Comparison of ENCODE assay signal across 9 cellular contexts in the genomic region with DNA sequence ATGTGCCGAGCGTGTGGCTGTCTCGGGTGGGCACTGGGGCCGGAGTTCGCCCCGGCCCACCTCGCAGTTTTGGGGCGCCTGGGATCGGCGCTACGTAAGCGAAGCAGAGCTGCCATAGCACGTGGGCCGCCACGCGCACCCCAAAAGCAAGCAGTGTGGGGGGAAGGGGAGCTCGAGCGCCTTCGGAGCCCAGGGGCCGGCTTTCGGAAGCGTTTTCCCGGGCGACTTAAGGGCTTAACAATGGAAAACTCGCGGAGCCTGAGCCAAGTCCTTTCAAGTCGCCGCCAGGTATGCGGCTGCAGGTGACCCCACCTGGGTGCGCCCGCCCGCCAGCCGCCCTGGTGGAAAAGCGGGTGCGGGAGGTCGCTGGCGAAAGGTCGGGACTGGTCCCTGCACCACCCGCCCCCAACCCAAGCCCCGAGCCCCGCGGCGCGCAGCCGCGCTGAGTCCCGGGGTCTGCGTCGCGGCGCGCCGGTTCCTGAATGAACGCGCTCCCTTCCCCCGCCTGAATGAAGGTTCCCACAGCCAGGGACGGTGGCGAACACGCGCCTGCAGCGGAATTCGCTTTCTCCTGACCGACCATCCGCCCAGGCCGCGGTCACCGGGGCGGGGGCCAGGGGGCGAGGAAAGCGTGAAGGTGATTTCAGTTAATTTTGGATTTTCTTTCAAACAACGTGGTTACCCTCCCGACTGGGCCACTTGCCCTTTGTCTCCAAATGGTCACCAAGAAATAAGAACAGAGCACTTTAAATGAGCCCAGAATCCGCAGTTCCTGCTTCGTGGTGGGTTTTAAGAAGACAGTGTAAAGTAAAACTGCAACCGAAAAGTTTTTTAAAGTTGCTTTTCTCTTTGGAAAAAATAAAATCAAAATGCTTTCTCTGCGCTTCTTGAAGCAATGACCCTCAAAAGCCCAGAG. TPM values are rescaled to one million over a fixed set of nuclear protein-coding genes. Genes with fewer than 3 reads are reported as not detected.
DNase-seq lines count a peak whose midpoint lies in the region; ATAC-seq and TF ChIP-seq lines count a peak whose summit lies in the region.
"Had no signal": no experiment of that assay in that cellular context is flagged by ENCODE, and none has a peak within 500 bp of the region (broad histone marks: within the 10 kb centered on the region; RNA-seq: fewer than 3 reads in every experiment).

No MANE protein-coding gene starts in this region.

- WGBS in stomach, 5 donors = 1 to 4% (median 2%) methylated on average over 27 to 76 of the region's 76 CpGs

- TF ChIP-seq POLR2A in stomach (IDR thresholded peaks at IDR 0.05) = no peak

- no peaks in the 10 kb centered on the region for H3K9me3 ChIP-seq in CD4-positive, alpha-beta T cell (ENCODE audit: control insufficient read depth, low read length)
- no peaks in the 10 kb centered on the region for H3K9me3 ChIP-seq in stomach

- H3K4me3 Mint-ChIP-seq in CD4-positive, alpha-beta T cell = peak overlapping the region; percentile 30

- TF ChIP-seq EP300 in stomach (IDR thresholded peaks at IDR 0.05) = no peak

- TF ChIP-seq CTCF in CD4-positive, alpha-beta T cell (IDR thresholded peaks at IDR 0.05) = no peak
- no peak for TF ChIP-seq CTCF in LNCaP clone FGC (IDR thresholded peaks at IDR 0.05; ENCODE audit: control insufficient read depth, extremely low read depth, insufficient read depth)
- TF ChIP-seq CTCF in brain microvascular endothelial cell (IDR thresholded peaks at IDR 0.05; ENCODE audit: low read depth, low read length, missing control alignments) = no peak
- TF ChIP-seq CTCF in stomach (IDR thresholded peaks at IDR 0.05) = no peak

- peaks cover 65 to 75% (median 70%) of the 10 kb centered on the region in 4 donors for H3K4me1 ChIP-seq in stomach

- no peaks in the 10 kb centered on the region for H3K9me3 Mint-ChIP-seq in CD4-positive, alpha-beta T cell

- intact Hi-C loops in CD4-positive, alpha-beta T cell (cut with DNase I, micrococcal nuclease) = no loop called here
- intact Hi-C loops in stomach (cut with DNase I; ENCODE audit: low total_unique reads) = no loop called here

- H3K27ac ChIP-seq in CD4-positive, alpha-beta T cell (ENCODE audit: low read depth, low read length) = no peak overlapping the region
- H3K27ac ChIP-seq in brain microvascular endothelial cell = peak overlapping the region; percentile 88
- peak overlapping the region; percentile 44 to 86 (median 73) for H3K27ac ChIP-seq in stomach
- H3K27ac ChIP-seq: HL-60 had no signal

- in situ Hi-C loops in brain microvascular endothelial cell (cut with HindIII; ENCODE audit: low pct_ligation_motif_present, low sequenced_read_pairs) = no loop called here

- POLR2A ChIA-PET in CD4-positive, alpha-beta T cell (lab: Charles Lee) = no interaction called here

- peaks cover 67% of the 10 kb centered on the region for H3K27me3 Mint-ChIP-seq in CD4-positive, alpha-beta T cell

- peaks cover 68% of the 10 kb centered on the region for H3K27me3 ChIP-seq in CD4-positive, alpha-beta T cell (ENCODE audit: control insufficient read depth, insufficient read depth, low read length)
- no peaks in the 10 kb centered on the region for H3K27me3 ChIP-seq in brain microvascular endothelial cell (replicated peaks)
- peaks cover 8 to 96% (median 54%) of the 10 kb centered on the region in 3 donors for H3K27me3 ChIP-seq in stomach

- CTCF ChIA-PET in CD4-positive, alpha-beta T cell (lab: Charles Lee) = no interaction called here

- H3K27ac Mint-ChIP-seq in CD4-positive, alpha-beta T cell = no peak overlapping the region

- H3K4me3 ChIP-seq in LNCaP clone FGC (ENCODE audit: low read depth, low read length) (peak overlapping the region; percentile 100), brain microvascular endothelial cell (ENCODE audit: low read depth, low read length) (peak overlapping the region; percentile 98), stomach (peak overlapping the region; percentile 37 to 50 (median 41))

- H3K4me1 Mint-ChIP-seq in CD4-positive, alpha-beta T cell (ENCODE audit: low read depth) = peaks cover 46% of the 10 kb centered on the region

- ATAC-seq in CD4-positive, alpha-beta T cell (ENCODE audit: poor library complexity) = no peak

- H3K36me3 Mint-ChIP-seq in CD4-positive, alpha-beta T cell (ENCODE audit: low read depth) = no peaks in the 10 kb centered on the region

- no peak for DNase-seq in CD4-positive, alpha-beta T cell
- no peak for DNase-seq in LNCaP clone FGC (ENCODE audit: low read depth)
- peak; percentile 67 for DNase-seq in brain microvascular endothelial cell
- peak; percentile 93 for DNase-seq in islet precursor cell
- peak; percentile 77 for DNase-seq in stomach
- no peak for DNase-seq in NCI-H128 (lab: John Stamatoyannopoulos, UW; ENCODE audit: unreplicated experiment)
- no peak for DNase-seq in stimulated activated CD4-positive, alpha-beta T cell treated with anti-CD3 and anti-CD28 coated beads, Interleukin-4, amount 100 ng/mL, for 24 hours
- DNase-seq in SHP77 (lab: John Stamatoyannopoulos, UW) = no peak

- H3K36me3 ChIP-seq in brain microvascular endothelial cell (replicated peaks) (peaks cover 5% of the 10 kb centered on the region), stomach (no peaks in the 10 kb centered on the region)

RNA-seq across cellular contexts. Expression of gene CCND1, which starts 2.7 kb away (rescaled TPM):
- total RNA-seq in CD4-positive, alpha-beta T cell = 1 to 10 TPM; 1.7 to 2.4 TPM
- total RNA-seq in stomach = 100 to 1,000 TPM in 3 of 5 donors, 10 to 100 TPM in 2; 24.1 to 293 (median 141) TPM
- 10 to 100 TPM; 17.6 to 44.6 (median 33.7) TPM for polyA plus RNA-seq in stomach

RNA-seq across cellular contexts. Expression of gene LTO1, which starts 36.9 kb away (rescaled TPM):
- 10 to 100 TPM; 33.5 to 35.5 TPM for total RNA-seq in CD4-positive, alpha-beta T cell
- total RNA-seq in stomach = 100 to 1,000 TPM in 1 of 5 donors, 10 to 100 TPM in 3, 1 to 10 TPM in 1; 2.3 to 107 (median 37.6) TPM
- polyA plus RNA-seq in stomach = 10 to 100 TPM; 14.2 to 23.1 (median 22.6) TPM

Comparison
In these comparisons a context has a peak if more than half of its experiments do, and no peak if none do; other contexts are left out.
1. DNase-seq: peak in brain microvascular endothelial cell (single experiment), islet precursor cell (single experiment) and stomach (single experiment); none in CD4-positive, alpha-beta T cell (0 of 10), LNCaP clone FGC (single experiment), NCI-H128 (single experiment), stimulated activated CD4-positive, alpha-beta T cell treated with anti-CD3 and anti-CD28 coated beads, Interleukin-4, amount 100 ng/mL, for 24 hours (single experiment) and SHP77 (0 of 2).
2. H3K4me3 ChIP-seq: peak in every context shown above with its lines; median percentile 100 in LNCaP clone FGC; 98 in brain microvascular endothelial cell; 41 in stomach.
3. RNA of gene CCND1, which starts 2.7 kb away (total RNA-seq): 24.1 to 293 TPM in stomach; 1.7 to 2.4 TPM in CD4-positive, alpha-beta T cell; every median in the first group is over 4 times any median in the second.